1 cellular context compared by ENCODE assay signal in genomic region chr19:8515317-8515716, GRCh38.
TF ChIP-seq lines count a peak whose summit lies in the region.

No MANE protein-coding gene starts in this region.

TF ChIP-seq in HepG2, 621 proteins besides CTCF, POLR2A, EP300 and RAD21 (continued from another document):
- TF ChIP-seq, protein P1, sequence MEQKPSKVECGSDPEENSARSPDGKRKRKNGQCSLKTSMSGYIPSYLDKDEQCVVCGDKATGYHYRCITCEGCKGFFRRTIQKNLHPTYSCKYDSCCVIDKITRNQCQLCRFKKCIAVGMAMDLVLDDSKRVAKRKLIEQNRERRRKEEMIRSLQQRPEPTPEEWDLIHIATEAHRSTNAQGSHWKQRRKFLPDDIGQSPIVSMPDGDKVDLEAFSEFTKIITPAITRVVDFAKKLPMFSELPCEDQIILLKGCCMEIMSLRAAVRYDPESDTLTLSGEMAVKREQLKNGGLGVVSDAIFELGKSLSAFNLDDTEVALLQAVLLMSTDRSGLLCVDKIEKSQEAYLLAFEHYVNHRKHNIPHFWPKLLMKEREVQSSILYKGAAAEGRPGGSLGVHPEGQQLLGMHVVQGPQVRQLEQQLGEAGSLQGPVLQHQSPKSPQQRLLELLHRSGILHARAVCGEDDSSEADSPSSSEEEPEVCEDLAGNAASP (CRISPR knock-in tag; IDR thresholded peaks at IDR 0.05; ENCODE audit: borderline replicate concordance): peak; percentile 21; the same call in 1 of the 2 replicates
- TF ChIP-seq SKI (IDR thresholded peaks at IDR 0.05; ENCODE audit: partially characterized antibody) (no peak), ATF4 (CRISPR knock-in tag; IDR thresholded peaks at IDR 0.05) (no peak), ZSCAN29 (CRISPR knock-in tag; conservative IDR thresholded peaks at IDR 0.05) (no peak), MIXL1 (CRISPR knock-in tag; IDR thresholded peaks at IDR 0.05) (no peak), MED8 (CRISPR knock-in tag; IDR thresholded peaks at IDR 0.05; ENCODE audit: insufficient replicate concordance) (peak; percentile 12), SP5 (CRISPR knock-in tag; IDR thresholded peaks at IDR 0.05; ENCODE audit: borderline replicate concordance, low read depth) (no peak), ZNF207 (IDR thresholded peaks at IDR 0.05; ENCODE audit: borderline replicate concordance) (no peak), MAX (IDR thresholded peaks at IDR 0.05) (no peak)
- TF ChIP-seq, protein P2, sequence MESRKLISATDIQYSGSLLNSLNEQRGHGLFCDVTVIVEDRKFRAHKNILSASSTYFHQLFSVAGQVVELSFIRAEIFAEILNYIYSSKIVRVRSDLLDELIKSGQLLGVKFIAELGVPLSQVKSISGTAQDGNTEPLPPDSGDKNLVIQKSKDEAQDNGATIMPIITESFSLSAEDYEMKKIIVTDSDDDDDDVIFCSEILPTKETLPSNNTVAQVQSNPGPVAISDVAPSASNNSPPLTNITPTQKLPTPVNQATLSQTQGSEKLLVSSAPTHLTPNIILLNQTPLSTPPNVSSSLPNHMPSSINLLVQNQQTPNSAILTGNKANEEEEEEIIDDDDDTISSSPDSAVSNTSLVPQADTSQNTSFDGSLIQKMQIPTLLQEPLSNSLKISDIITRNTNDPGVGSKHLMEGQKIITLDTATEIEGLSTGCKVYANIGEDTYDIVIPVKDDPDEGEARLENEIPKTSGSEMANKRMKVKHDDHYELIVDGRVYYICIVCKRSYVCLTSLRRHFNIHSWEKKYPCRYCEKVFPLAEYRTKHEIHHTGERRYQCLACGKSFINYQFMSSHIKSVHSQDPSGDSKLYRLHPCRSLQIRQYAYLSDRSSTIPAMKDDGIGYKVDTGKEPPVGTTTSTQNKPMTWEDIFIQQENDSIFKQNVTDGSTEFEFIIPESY (CRISPR knock-in tag; IDR thresholded peaks at IDR 0.05): 0 out of 2 replicates have a peak, but pooled peaks have one; percentile 7
- TF ChIP-seq, protein P3, sequence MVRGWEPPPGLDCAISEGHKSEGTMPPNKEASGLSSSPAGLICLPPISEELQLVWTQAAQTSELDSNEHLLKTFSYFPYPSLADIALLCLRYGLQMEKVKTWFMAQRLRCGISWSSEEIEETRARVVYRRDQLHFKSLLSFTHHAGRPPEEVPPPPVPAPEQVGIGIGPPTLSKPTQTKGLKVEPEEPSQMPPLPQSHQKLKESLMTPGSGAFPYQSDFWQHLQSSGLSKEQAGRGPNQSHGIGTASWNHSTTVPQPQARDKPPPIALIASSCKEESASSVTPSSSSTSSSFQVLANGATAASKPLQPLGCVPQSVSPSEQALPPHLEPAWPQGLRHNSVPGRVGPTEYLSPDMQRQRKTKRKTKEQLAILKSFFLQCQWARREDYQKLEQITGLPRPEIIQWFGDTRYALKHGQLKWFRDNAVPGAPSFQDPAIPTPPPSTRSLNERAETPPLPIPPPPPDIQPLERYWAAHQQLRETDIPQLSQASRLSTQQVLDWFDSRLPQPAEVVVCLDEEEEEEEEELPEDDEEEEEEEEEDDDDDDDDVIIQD (CRISPR knock-in tag; IDR thresholded peaks at IDR 0.05; ENCODE audit: low read depth): no peak
TF ChIP-seq in HepG2: peak in this region for 3.
